ENCODE assay signal across 16 cellular contexts in the genomic region with DNA sequence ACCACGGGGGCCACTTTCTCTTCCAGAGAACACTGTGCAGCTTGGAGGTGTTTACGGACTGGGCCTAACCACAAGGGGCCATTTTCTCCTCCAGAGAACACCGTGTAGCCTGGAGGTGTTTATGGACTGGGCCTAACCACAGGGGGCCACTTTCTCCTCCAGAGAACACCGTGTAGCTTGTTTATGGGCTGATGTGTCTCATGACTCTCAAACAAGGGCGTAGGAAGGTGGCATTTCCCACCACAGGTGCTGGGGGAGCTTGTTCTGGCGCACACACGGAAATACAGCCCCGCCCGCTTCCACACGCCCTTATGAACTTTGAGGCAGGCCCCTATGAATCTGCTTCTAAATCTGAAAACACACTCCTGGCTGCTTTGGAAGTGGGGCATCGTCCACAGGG.
DNase-seq lines count a peak whose midpoint lies in the region; ATAC-seq and TF ChIP-seq lines count a peak whose summit lies in the region.
"Had no signal": no experiment of that assay in that cellular context is flagged by ENCODE, and none has a peak within 500 bp of the region (broad histone marks: within the 10 kb centered on the region; RNA-seq: fewer than 3 reads in every experiment).

No MANE protein-coding gene starts in this region.

- H3K9me3 ChIP-seq in mucosa of descending colon (no peaks in the 10 kb centered on the region), SK-N-SH (no peaks in the 10 kb centered on the region; the same call in 1 of the 2 replicates)
- H3K9me3 ChIP-seq: SJCRH30, stomach had no signal

- peaks cover 6% of the 10 kb centered on the region for H3K27me3 Mint-ChIP-seq in activated CD8-positive, alpha-beta memory T cell treated with anti-CD3 and anti-CD28 coated beads, Interleukin-2, amount 10 ng/mL, durations not matched to agents 7 days and 5 days
- no peaks in the 10 kb centered on the region for H3K27me3 Mint-ChIP-seq in activated T-helper 17 cell treated with anti-CD3 and anti-CD28 coated beads, Interleukin-2, amount 50 U/mL, for 72 hours

- H4K20me1 ChIP-seq in SK-N-SH (ENCODE audit: insufficient read depth): no peaks in the 10 kb centered on the region

- POLR2A ChIA-PET in SK-N-SH (lab: Yijun Ruan, JAX): no interaction called here

- H3K4me3 ChIP-seq in mucosa of descending colon (no peak overlapping the region), SK-N-SH (ENCODE audit: low read depth in 2 of 2, low read length in 1 of 2) (no peak overlapping the region)
- H3K4me3 ChIP-seq: SJCRH30, stomach had no signal

- no peak overlapping the region for H3K4me3 Mint-ChIP-seq in activated CD8-positive, alpha-beta memory T cell treated with anti-CD3 and anti-CD28 coated beads, Interleukin-2, amount 10 ng/mL, durations not matched to agents 7 days and 5 days
- H3K4me3 Mint-ChIP-seq in activated T-helper 17 cell treated with anti-CD3 and anti-CD28 coated beads, Interleukin-2, amount 50 U/mL, for 72 hours: peak overlapping the region; percentile 38
- H3K4me3 Mint-ChIP-seq: activated T-helper 1 cell treated with anti-CD3 and anti-CD28 coated beads, Interleukin-12 subunit alpha, Interleukin-12 subunit beta, Interleukin-2, Interleukin-4 antibody, amounts not matched to agents 30 ng/mL and 10 ng/mL and 1 ng/mL, durations not matched to agents 14 hours and 24 hours and 36 hours had no signal

- H3F3A ChIP-seq in SK-N-SH (replicated peaks; ENCODE audit: insufficient read depth): no peaks in the 10 kb centered on the region

- intact Hi-C loops in mucosa of descending colon (cut with DNase I, micrococcal nuclease): no loop called here

- H3K4me1 Mint-ChIP-seq in activated CD8-positive, alpha-beta memory T cell treated with anti-CD3 and anti-CD28 coated beads, Interleukin-2, amount 10 ng/mL, durations not matched to agents 7 days and 5 days: no peaks in the 10 kb centered on the region
- peaks cover 4% of the 10 kb centered on the region for H3K4me1 Mint-ChIP-seq in activated T-helper 17 cell treated with anti-CD3 and anti-CD28 coated beads, Interleukin-2, amount 50 U/mL, for 72 hours

- no peaks in the 10 kb centered on the region for H3K27me3 ChIP-seq in SK-N-SH (ENCODE audit: insufficient read depth)
- H3K27me3 ChIP-seq: SJCRH30 had no signal

- no peak overlapping the region for H3K9ac ChIP-seq in SK-N-SH
- H3K9ac ChIP-seq: parathyroid adenoma had no signal

- H3K36me3 Mint-ChIP-seq in activated CD8-positive, alpha-beta memory T cell treated with anti-CD3 and anti-CD28 coated beads, Interleukin-2, amount 10 ng/mL, durations not matched to agents 7 days and 5 days: no peaks in the 10 kb centered on the region
- no peaks in the 10 kb centered on the region for H3K36me3 Mint-ChIP-seq in activated T-helper 17 cell treated with anti-CD3 and anti-CD28 coated beads, Interleukin-2, amount 50 U/mL, for 72 hours (ENCODE audit: low read depth)

- CTCF ChIA-PET in activated CD8-positive, alpha-beta memory T cell treated with anti-CD3 and anti-CD28 coated beads, Interleukin-2, amount 10 ng/mL, durations not matched to agents 7 days and 5 days (lab: Charles Lee): no interaction called here
- CTCF ChIA-PET in SK-N-SH (lab: Yijun Ruan, JAX): interaction anchor here (0.8 to 1.3 kb wide), 4 partner anchors 14 to 19 kb away, joined by 3 to 4 read pairs (median 3); no protein-coding TSS in a partner anchor

- H3K36me3 ChIP-seq in mucosa of descending colon (ENCODE audit: low read depth) (no peaks in the 10 kb centered on the region), SK-N-SH (replicated peaks in 1 of 2; ENCODE audit: control insufficient read depth in 1 of 2, insufficient read depth in 2 of 2, low read length in 1 of 2) (no peaks in the 10 kb centered on the region)
- H3K36me3 ChIP-seq: SJCRH30, stomach had no signal

- no peak for TF ChIP-seq CTCF in mucosa of descending colon (IDR thresholded peaks at IDR 0.05)
- no peak for TF ChIP-seq CTCF in SK-N-SH (IDR thresholded peaks at IDR 0.05)

- no peak for ATAC-seq in activated CD8-positive, alpha-beta memory T cell treated with anti-CD3 and anti-CD28 coated beads, Interleukin-2, amount 10 ng/mL, durations not matched to agents 7 days and 5 days
- peak; percentile 75 for ATAC-seq in activated T-helper 17 cell treated with anti-CD3 and anti-CD28 coated beads, Interleukin-2, amount 50 U/mL, for 72 hours (replicated peaks)
- ATAC-seq in mucosa of descending colon: peak; percentile 25

- no peak for TF ChIP-seq RAD21 in SK-N-SH (IDR thresholded peaks at IDR 0.05; ENCODE audit: low read length)

- no peak overlapping the region for H3K4me2 ChIP-seq in SK-N-SH

- DNase-seq in activated CD8-positive, alpha-beta memory T cell treated with anti-CD3 and anti-CD28 coated beads, Interleukin-2, amount 50 U/mL, for 4 hours: peak; percentile 28
- DNase-seq in activated CD8-positive, alpha-beta memory T cell treated with anti-CD3 and anti-CD28 coated beads, Interleukin-2, amount 10 ng/mL, durations not matched to agents 7 days and 5 days: no peak
- DNase-seq in mucosa of descending colon (no peak), HuH-7 (ENCODE audit: low spot score) (no peak), NCI-H82 (lab: John Stamatoyannopoulos, UW) (no peak), SK-N-SH (no peak)
- DNase-seq in stimulated activated naive CD4-positive, alpha-beta T cell treated with Interleukin-2 at 50 U/mL for 16 hours (lab: John Stamatoyannopoulos, UW): peak; percentile 44
- DNase-seq: COR-L47, GOT3, KBM-7, kidney, stomach had no signal

- H3K9me3 Mint-ChIP-seq in activated CD8-positive, alpha-beta memory T cell treated with anti-CD3 and anti-CD28 coated beads, Interleukin-2, amount 10 ng/mL, durations not matched to agents 7 days and 5 days (ENCODE audit: low read depth): no peaks in the 10 kb centered on the region
- H3K9me3 Mint-ChIP-seq in activated T-helper 17 cell treated with anti-CD3 and anti-CD28 coated beads, Interleukin-2, amount 50 U/mL, for 72 hours: no peaks in the 10 kb centered on the region
- H3K9me3 Mint-ChIP-seq: activated T-helper 1 cell treated with anti-CD3 and anti-CD28 coated beads, Interleukin-12 subunit alpha, Interleukin-12 subunit beta, Interleukin-2, Interleukin-4 antibody, amounts not matched to agents 30 ng/mL and 10 ng/mL and 1 ng/mL, durations not matched to agents 14 hours and 24 hours and 36 hours had no signal

- no peaks in the 10 kb centered on the region for H3K9me2 ChIP-seq in SK-N-SH

- no peak for TF ChIP-seq EP300 in SK-N-SH (IDR thresholded peaks at IDR 0.05; ENCODE audit: borderline replicate concordance in 1 of 2, low read depth in 1 of 2, low read length in 1 of 2)

- WGBS in SK-N-SH (ENCODE audit: low lambda C conversion rate): 49% methylated on average over 9 of the region's 11 CpGs

- no peak overlapping the region for H3K27ac Mint-ChIP-seq in activated CD8-positive, alpha-beta memory T cell treated with anti-CD3 and anti-CD28 coated beads, Interleukin-2, amount 10 ng/mL, durations not matched to agents 7 days and 5 days
- H3K27ac Mint-ChIP-seq in activated T-helper 17 cell treated with anti-CD3 and anti-CD28 coated beads, Interleukin-2, amount 50 U/mL, for 72 hours: peak overlapping the region; percentile 26
- H3K27ac Mint-ChIP-seq: activated T-helper 1 cell treated with anti-CD3 and anti-CD28 coated beads, Interleukin-12 subunit alpha, Interleukin-12 subunit beta, Interleukin-2, Interleukin-4 antibody, amounts not matched to agents 30 ng/mL and 10 ng/mL and 1 ng/mL, durations not matched to agents 14 hours and 24 hours and 36 hours had no signal

- H3K4me1 ChIP-seq in mucosa of descending colon (ENCODE audit: low read depth): no peaks in the 10 kb centered on the region
- peaks cover 0 to 10% of the 10 kb centered on the region in 2 experiments; a peak in 1 of 4 replicates for H3K4me1 ChIP-seq in SK-N-SH (ENCODE audit: control insufficient read depth in 1 of 2, insufficient read depth in 2 of 2, low read depth in 1 of 2, low read length in 1 of 2)
- H3K4me1 ChIP-seq: parathyroid adenoma, SJCRH30, stomach had no signal

- no peak overlapping the region for H2AFZ ChIP-seq in SK-N-SH (ENCODE audit: low read depth)
- H2AFZ ChIP-seq: parathyroid adenoma had no signal

- no peak overlapping the region for H3K27ac ChIP-seq in SK-N-SH (ENCODE audit: low read depth in 2 of 2, low read length in 1 of 2)
- H3K27ac ChIP-seq: parathyroid adenoma, SJCRH30, stomach had no signal

- no peaks in the 10 kb centered on the region for H3K79me2 ChIP-seq in SK-N-SH (ENCODE audit: insufficient read depth)
- H3K79me2 ChIP-seq: parathyroid adenoma had no signal

TF ChIP-seq in SK-N-SH, 30 proteins besides CTCF, POLR2A, EP300 and RAD21 (continues in another document):
- TF ChIP-seq CHD2 (IDR thresholded peaks at IDR 0.05; ENCODE audit: low read length, partially characterized antibody) (no peak), GABPA (IDR thresholded peaks at IDR 0.05; ENCODE audit: low read depth) (no peak), JUND (IDR thresholded peaks at IDR 0.05) (no peak), TCF12 (IDR thresholded peaks at IDR 0.05) (no peak), SMC3 (IDR thresholded peaks at IDR 0.05; ENCODE audit: low read depth, low read length) (no peak), YY1 (IDR thresholded peaks at IDR 0.05; ENCODE audit: low read depth) (no peak)
- TF ChIP-seq, protein P1, sequence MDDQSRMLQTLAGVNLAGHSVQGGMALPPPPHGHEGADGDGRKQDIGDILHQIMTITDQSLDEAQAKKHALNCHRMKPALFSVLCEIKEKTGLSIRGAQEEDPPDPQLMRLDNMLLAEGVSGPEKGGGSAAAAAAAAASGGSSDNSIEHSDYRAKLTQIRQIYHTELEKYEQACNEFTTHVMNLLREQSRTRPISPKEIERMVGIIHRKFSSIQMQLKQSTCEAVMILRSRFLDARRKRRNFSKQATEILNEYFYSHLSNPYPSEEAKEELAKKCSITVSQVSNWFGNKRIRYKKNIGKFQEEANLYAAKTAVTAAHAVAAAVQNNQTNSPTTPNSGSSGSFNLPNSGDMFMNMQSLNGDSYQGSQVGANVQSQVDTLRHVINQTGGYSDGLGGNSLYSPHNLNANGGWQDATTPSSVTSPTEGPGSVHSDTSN (IDR thresholded peaks at IDR 0.05): no peak
- TF ChIP-seq, protein P2, sequence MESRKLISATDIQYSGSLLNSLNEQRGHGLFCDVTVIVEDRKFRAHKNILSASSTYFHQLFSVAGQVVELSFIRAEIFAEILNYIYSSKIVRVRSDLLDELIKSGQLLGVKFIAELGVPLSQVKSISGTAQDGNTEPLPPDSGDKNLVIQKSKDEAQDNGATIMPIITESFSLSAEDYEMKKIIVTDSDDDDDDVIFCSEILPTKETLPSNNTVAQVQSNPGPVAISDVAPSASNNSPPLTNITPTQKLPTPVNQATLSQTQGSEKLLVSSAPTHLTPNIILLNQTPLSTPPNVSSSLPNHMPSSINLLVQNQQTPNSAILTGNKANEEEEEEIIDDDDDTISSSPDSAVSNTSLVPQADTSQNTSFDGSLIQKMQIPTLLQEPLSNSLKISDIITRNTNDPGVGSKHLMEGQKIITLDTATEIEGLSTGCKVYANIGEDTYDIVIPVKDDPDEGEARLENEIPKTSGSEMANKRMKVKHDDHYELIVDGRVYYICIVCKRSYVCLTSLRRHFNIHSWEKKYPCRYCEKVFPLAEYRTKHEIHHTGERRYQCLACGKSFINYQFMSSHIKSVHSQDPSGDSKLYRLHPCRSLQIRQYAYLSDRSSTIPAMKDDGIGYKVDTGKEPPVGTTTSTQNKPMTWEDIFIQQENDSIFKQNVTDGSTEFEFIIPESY (IDR thresholded peaks at IDR 0.05; ENCODE audit: borderline replicate concordance, low read depth): no peak

Comparison
In these comparisons a context has a peak if more than half of its experiments do, and no peak if none do; other contexts are left out.
1. DNase-seq: peak in activated CD8-positive, alpha-beta memory T cell treated with anti-CD3 and anti-CD28 coated beads, Interleukin-2, amount 50 U/mL, for 4 hours (single experiment) and stimulated activated naive CD4-positive, alpha-beta T cell treated with Interleukin-2 at 50 U/mL for 16 hours (single experiment); none in activated CD8-positive, alpha-beta memory T cell treated with anti-CD3 and anti-CD28 coated beads, Interleukin-2, amount 10 ng/mL, durations not matched to agents 7 days and 5 days (single experiment), mucosa of descending colon (0 of 3), HuH-7 (single experiment), NCI-H82 (single experiment) and SK-N-SH (single experiment).